In genomic region chr21:26842300-26842699, GRCh38 we compare ENCODE assay signal across 11 cellular contexts. TPM values are rescaled to one million over a fixed set of nuclear protein-coding genes. Genes with fewer than 3 reads are reported as not detected.
DNase-seq lines count a peak whose midpoint lies in the region; ATAC-seq and TF ChIP-seq lines count a peak whose summit lies in the region.
"Had no signal": no experiment of that assay in that cellular context is flagged by ENCODE, and none has a peak within 500 bp of the region (broad histone marks: within the 10 kb centered on the region; RNA-seq: fewer than 3 reads in every experiment).

No MANE protein-coding gene starts in this region.

- peaks cover 13% of the 10 kb centered on the region for H3K27me3 Mint-ChIP-seq in Calu3 (ENCODE audit: unreplicated experiment)

- H3K4me1 ChIP-seq in psoas muscle = peaks cover 43% of the 10 kb centered on the region

- ATAC-seq in psoas muscle = no peak
- no peak for ATAC-seq in HG02610 (IDR thresholded peaks at IDR 0.05; ENCODE audit: unreplicated experiment)
- ATAC-seq: stimulated activated effector memory CD8-positive, alpha-beta T cell treated with anti-CD3 and anti-CD28 coated beads, Interleukin-12 subunit alpha, Interleukin-12 subunit beta, amount 100 ng/mL, for 72 hours had no signal

- no peaks in the 10 kb centered on the region for H3K9me3 Mint-ChIP-seq in Calu3 (ENCODE audit: low read depth, unreplicated experiment)
- H3K9me3 Mint-ChIP-seq: central memory CD8-positive, alpha-beta T cell; stimulated activated effector memory CD8-positive, alpha-beta T cell treated with anti-CD3 and anti-CD28 coated beads, Interleukin-12 subunit alpha, Interleukin-12 subunit beta, amount 100 ng/mL, for 72 hours had no signal

- H3K4me1 Mint-ChIP-seq in Calu3 (ENCODE audit: low read depth, unreplicated experiment) = peaks cover 15% of the 10 kb centered on the region

- peaks cover 7 to 54% of the 10 kb centered on the region in 2 donors for H3K36me3 ChIP-seq in psoas muscle (ENCODE audit: insufficient read depth in 1 of 2, low read depth in 1 of 2)

- intact Hi-C loops in Calu3 (cut with micrococcal nuclease; ENCODE audit: unreplicated experiment) (no loop called here), psoas muscle (cut with DNase I) (loop anchor here (2.0 to 10.0 kb wide), 3 partner anchors 73 to 1903 kb away; no protein-coding TSS in a partner anchor)

- H3K27ac Mint-ChIP-seq in Calu3 (ENCODE audit: unreplicated experiment) = no peak overlapping the region
- H3K27ac Mint-ChIP-seq: stimulated activated effector memory CD8-positive, alpha-beta T cell treated with anti-CD3 and anti-CD28 coated beads, Interleukin-12 subunit alpha, Interleukin-12 subunit beta, amount 100 ng/mL, for 72 hours had no signal

- H3K27ac ChIP-seq in psoas muscle = peak overlapping the region; percentile 94

- no peaks in the 10 kb centered on the region for H3K9me3 ChIP-seq in psoas muscle

- BruUV-seq in Calu3 (replicated peaks; lab: Mats Ljungman, UMichigan) = no TSS peak

- TF ChIP-seq CTCF in Calu3 (IDR thresholded peaks at IDR 0.05; ENCODE audit: unreplicated experiment) (no peak), fibroblast of mammary gland (conservative IDR thresholded peaks at IDR 0.05; ENCODE audit: control insufficient read depth, insufficient read depth, low read depth, low read length) (no peak), psoas muscle (IDR thresholded peaks at IDR 0.05) (no peak)

- DNase-seq in Calu3 (no peak), RPMI7951 (ENCODE audit: low read depth) (peak; percentile 48), fibroblast of mammary gland (ENCODE audit: low read depth) (peak; percentile 79), psoas muscle (no peak), T1000 (lab: John Stamatoyannopoulos, UW) (no peak), NCI-H2227 (lab: John Stamatoyannopoulos, UW; ENCODE audit: unreplicated experiment) (no peak)
- DNase-seq in stimulated activated CD4-positive, alpha-beta T cell treated with anti-CD3 and anti-CD28 coated beads, Interleukin-1b, Interleukin-23, amount 100 ng/mL, for 48 hours = no peak
- DNase-seq: NCI-H1930 had no signal

- H3K36me3 Mint-ChIP-seq in Calu3 (ENCODE audit: insufficient read depth, unreplicated experiment) = peaks cover 46% of the 10 kb centered on the region

- no peaks in the 10 kb centered on the region for H3K27me3 ChIP-seq in psoas muscle (ENCODE audit: insufficient read depth in 3 of 3, low read length in 2 of 3)

- peak overlapping the region; percentile 73 for H3K4me3 Mint-ChIP-seq in Calu3 (ENCODE audit: low read depth, unreplicated experiment)

- H3K4me3 ChIP-seq in fibroblast of mammary gland (ENCODE audit: control insufficient read depth, low read depth, low read length) (peak overlapping the region; percentile 89), psoas muscle (peak overlapping the region; percentile 90)

- WGBS in psoas muscle, 3 donors = 62 to 73% (median 64%) methylated on average over 11 of the region's 11 CpGs

- CTCF ChIA-PET in Calu3 (lab: Charles Lee) = no interaction called here

RNA-seq across cellular contexts. Expression of gene ADAMTS1, which starts 2.9 kb away (rescaled TPM):
- total RNA-seq in Calu3 (2022) (3.5 and 4.1 TPM in 2 replicates), psoas muscle (10 to 100 TPM; 32.0 to 70.3 (median 51.1) TPM)
- total RNA-seq in RPMI7951 (2014; rRNA removed; shearing (Covaris generic)) = 6.8 and 8.7 TPM in 2 replicates
- polyA plus RNA-seq in psoas muscle = 10 to 100 TPM; 12.2 to 19.3 (median 15.7) TPM

Comparison
In these comparisons a context has a peak if more than half of its experiments do, and no peak if none do; other contexts are left out.
1. DNase-seq: peak in RPMI7951 (single experiment) and fibroblast of mammary gland (single experiment); none in Calu3 (single experiment), psoas muscle (0 of 2), T1000 (single experiment), stimulated activated CD4-positive, alpha-beta T cell treated with anti-CD3 and anti-CD28 coated beads, Interleukin-1b, Interleukin-23, amount 100 ng/mL, for 48 hours (single experiment) and NCI-H2227 (single experiment).